In genomic region chr17:68910256-68910705, GRCh38 we compare ENCODE assay signal across 10 cellular contexts. TPM values are rescaled to one million over a fixed set of nuclear protein-coding genes. Genes with fewer than 3 reads are reported as not detected.
DNase-seq lines count a peak whose midpoint lies in the region; ATAC-seq and TF ChIP-seq lines count a peak whose summit lies in the region.
"Had no signal": no experiment of that assay in that cellular context is flagged by ENCODE, and none has a peak within 500 bp of the region (broad histone marks: within the 10 kb centered on the region; RNA-seq: fewer than 3 reads in every experiment).

No MANE protein-coding gene starts in this region.

- no peak for TF ChIP-seq POLR2A in HCT116 (IDR thresholded peaks at IDR 0.05; ENCODE audit: borderline replicate concordance, extremely low read depth, insufficient read depth, insufficient read length)

- H3K36me3 ChIP-seq in HCT116 (ENCODE audit: control insufficient read depth in 1 of 2, insufficient read depth in 2 of 2, low read length in 2 of 2) (no peaks in the 10 kb centered on the region), heart right ventricle (peaks cover 0 to 87% (median 13%) of the 10 kb centered on the region in 9 donors), trophoblast cell (ENCODE audit: control insufficient read depth in 1 of 2, insufficient read depth in 2 of 2, low read length in 2 of 2) (no peaks in the 10 kb centered on the region)

- peaks cover 30% of the 10 kb centered on the region for H3K9me3 Mint-ChIP-seq in osteocyte (ENCODE audit: unreplicated experiment)
- H3K9me3 Mint-ChIP-seq: activated B cell treated with CpG ODN at 0.5 μM for 24 hours had no signal

- TF ChIP-seq RAD21 in HCT116 (IDR thresholded peaks at IDR 0.05; ENCODE audit: low read depth): 0 out of 2 replicates have a peak, but pooled peaks have one; percentile 12

- RAD21 ChIA-PET in HCT116 (lab: Charles Lee; ENCODE audit: low non-redundant PET in 1 of 2, low total read pairs in 2 of 2, uncharacterized antibody in 2 of 2, unreplicated experiment in 2 of 2): no interaction called here

- no peak overlapping the region for H2BK12ac ChIP-seq in trophoblast cell (ENCODE audit: low read length)

- H3K4me2 ChIP-seq in HCT116 (ENCODE audit: low read length): no peak overlapping the region
- H3K4me2 ChIP-seq in trophoblast cell (ENCODE audit: low read length): no peak overlapping the region

- no peaks in the 10 kb centered on the region for H4K20me1 ChIP-seq in HCT116 (ENCODE audit: insufficient read depth)

- H3K9ac ChIP-seq in HCT116 (ENCODE audit: low read length) (no peak overlapping the region), trophoblast cell (ENCODE audit: low read length) (no peak overlapping the region)

- H3K4me3 ChIP-seq in HCT116 (replicated peaks in 1 of 2; ENCODE audit: low read depth in 1 of 2, low read length in 2 of 2) (no peak overlapping the region), heart right ventricle (no peak overlapping the region), trophoblast cell (ENCODE audit: low read depth, low read length) (no peak overlapping the region)

- H4K8ac ChIP-seq in trophoblast cell (ENCODE audit: low read depth, low read length): no peak overlapping the region

- WGBS in heart right ventricle, 2 donors: 34 to 36% methylated on average over 5 of the region's 5 CpGs
- no CpG with 5 or more reads among the region's 5 CpGs for WGBS in trophoblast cell (ENCODE audit: extremely low coverage, insufficient coverage, insufficient read length)

- no peak overlapping the region for H2AK5ac ChIP-seq in trophoblast cell (ENCODE audit: low read length)

- H3K36me3 Mint-ChIP-seq in osteocyte (ENCODE audit: unreplicated experiment): peaks cover 36% of the 10 kb centered on the region

- no peaks in the 10 kb centered on the region for H3K79me1 ChIP-seq in trophoblast cell (ENCODE audit: low read length)

- no peak overlapping the region for H4K12ac ChIP-seq in trophoblast cell (ENCODE audit: low read depth, low read length)

- H3K4ac ChIP-seq in trophoblast cell (ENCODE audit: low read depth, low read length): no peak overlapping the region

- H2BK120ac ChIP-seq in trophoblast cell (ENCODE audit: insufficient read depth, low read length, poor library complexity): no peak overlapping the region

- CTCF ChIA-PET in HCT116 (lab: Charles Lee): interaction anchor here (3.2 to 4.4 kb wide), 2 partner anchors 134 to 138 kb away, joined by 21 to 38 read pairs; no protein-coding TSS in a partner anchor

- H3K27ac ChIP-seq in HCT116 (ENCODE audit: low read depth, low read length) (no peak overlapping the region), angular gyrus (ENCODE audit: low read depth, low read length) (peak overlapping the region; percentile 92), heart right ventricle (peak overlapping the region in 8 of 10 donors; percentile 7 to 82 (median 58)), trophoblast cell (ENCODE audit: low read depth, low read length) (no peak overlapping the region)

- peaks cover 6 to 25% of the 10 kb centered on the region in 2 experiments; a peak in 3 of 4 replicates for H3K4me1 ChIP-seq in HCT116 (ENCODE audit: control insufficient read depth in 1 of 2, insufficient read depth in 2 of 2, low read length in 2 of 2)
- H3K4me1 ChIP-seq in heart right ventricle: peaks cover 0 to 33% (median 12%) of the 10 kb centered on the region in 9 donors
- H3K4me1 ChIP-seq in trophoblast cell (ENCODE audit: control insufficient read depth in 1 of 2, insufficient read depth in 2 of 2, low read length in 2 of 2): no peaks in the 10 kb centered on the region

- ATAC-seq in HCT116 (no peak; the same call in 1 of the 2 replicates), heart right ventricle (peak; percentile 11 to 72 (median 57)), GM21619 (IDR thresholded peaks at IDR 0.05; ENCODE audit: unreplicated experiment) (no peak)
- ATAC-seq in activated CD4-positive, CD25-positive, alpha-beta regulatory T cell treated with anti-CD3 and anti-CD28 coated beads, Interleukin-2, amount 50 U/mL, for 24 hours: no peak

- DNase-seq in HCT116 (ENCODE audit: low read depth, low spot score) (no peak), heart right ventricle (peak in 1 of 2 donors; percentile 20), osteocyte (ENCODE audit: extremely low spot score, unreplicated experiment) (peak; percentile 63), OCI-M2 (lab: John Stamatoyannopoulos, UW; ENCODE audit: unreplicated experiment) (no peak), trophoblast cell (no peak)
- DNase-seq: activated B cell treated with CpG ODN at 0.5 μM for 24 hours had no signal

- intact Hi-C loops in HCT116 (cut with micrococcal nuclease) (no loop called here), heart right ventricle (cut with DNase I) (loop anchor here in 2 of 10 donors (5.0 kb wide), 2 partner anchors 118 to 133 kb away; no protein-coding TSS in a partner anchor)

- H3K18ac ChIP-seq in trophoblast cell (ENCODE audit: low read length): no peak overlapping the region

- POLR2A ChIA-PET in HCT116 (lab: Charles Lee): no interaction called here

- H3K9me3 ChIP-seq in HCT116 (ENCODE audit: control insufficient read depth in 1 of 2, insufficient read depth in 1 of 2, low read depth in 1 of 2, low read length in 2 of 2) (no peaks in the 10 kb centered on the region), heart right ventricle (peaks cover 0 to 20% (median 4%) of the 10 kb centered on the region in 11 donors), trophoblast cell (ENCODE audit: insufficient read depth, low read depth, low read length) (no peaks in the 10 kb centered on the region)

- H3K79me2 ChIP-seq in HCT116 (ENCODE audit: insufficient read depth, low read length): no peaks in the 10 kb centered on the region
- no peaks in the 10 kb centered on the region for H3K79me2 ChIP-seq in trophoblast cell (ENCODE audit: control insufficient read depth, insufficient read depth, low read length, poor library complexity)

- H2BK5ac ChIP-seq in trophoblast cell (ENCODE audit: low read depth, low read length, poor library complexity): no peak overlapping the region

- H3K27me3 ChIP-seq in HCT116 (ENCODE audit: insufficient read depth, low read length) (no peaks in the 10 kb centered on the region), heart right ventricle (no peaks in the 10 kb centered on the region), trophoblast cell (ENCODE audit: insufficient read depth, low read length) (no peaks in the 10 kb centered on the region)

- H2AFZ ChIP-seq in HCT116 (ENCODE audit: low read depth, low read length, poor library complexity, severe bottlenecking) (peak overlapping the region; percentile 96), trophoblast cell (ENCODE audit: insufficient read depth, low read length, poor library complexity) (no peak overlapping the region)

- H3K23ac ChIP-seq in trophoblast cell (ENCODE audit: low read length): no peak overlapping the region

- no peak overlapping the region for H3K4me3 Mint-ChIP-seq in osteocyte (ENCODE audit: unreplicated experiment)
- H3K4me3 Mint-ChIP-seq: activated B cell treated with CpG ODN at 0.5 μM for 24 hours had no signal

- no peak overlapping the region for H4K91ac ChIP-seq in trophoblast cell (ENCODE audit: low read depth, low read length)

- peaks cover 36% of the 10 kb centered on the region for H3K4me1 Mint-ChIP-seq in osteocyte (ENCODE audit: unreplicated experiment)

- no TSS peak for BruUV-seq in HCT116 (replicated peaks; lab: Mats Ljungman, UMichigan)

- no peaks in the 10 kb centered on the region for H3K9me2 ChIP-seq in HCT116 (ENCODE audit: insufficient read depth)

- H3K27ac Mint-ChIP-seq in osteocyte (ENCODE audit: unreplicated experiment): peak overlapping the region; percentile 94
- H3K27ac Mint-ChIP-seq: activated B cell treated with CpG ODN at 0.5 μM for 24 hours had no signal

- TF ChIP-seq CTCF in HCT116 (IDR thresholded peaks at IDR 0.05 in 2 of 3, conservative IDR thresholded peaks at IDR 0.05 in 1 of 3; ENCODE audit: borderline replicate concordance in 1 of 3, insufficient read depth in 1 of 3, low read depth in 2 of 3, low read length in 2 of 3) (no peak), heart right ventricle (IDR thresholded peaks at IDR 0.05) (no peak), osteocyte (IDR thresholded peaks at IDR 0.05) (peak; percentile 37)

- H3K14ac ChIP-seq in trophoblast cell (ENCODE audit: low read length): no peak overlapping the region

- no peaks in the 10 kb centered on the region for H3K27me3 Mint-ChIP-seq in osteocyte (ENCODE audit: unreplicated experiment)

TF ChIP-seq in HCT116, 20 proteins besides CTCF, POLR2A, EP300 and RAD21 (continues in another document):
- TF ChIP-seq SRF (IDR thresholded peaks at IDR 0.05; ENCODE audit: low read depth) (no peak), ATF3 (IDR thresholded peaks at IDR 0.05) (no peak), CBX3 (IDR thresholded peaks at IDR 0.05; ENCODE audit: low read depth) (no peak), JUND (IDR thresholded peaks at IDR 0.05) (no peak), CEBPB (IDR thresholded peaks at IDR 0.05; ENCODE audit: low read depth) (no peak)

RNA-seq across cellular contexts. Expression of gene ABCA8, which starts 44.9 kb away (rescaled TPM):
- total RNA-seq in HCT116 (2021; ENCODE audit: unreplicated experiment) (0.44 TPM), heart right ventricle (10 to 100 TPM; 21.5 to 93.0 (median 35.7) TPM), osteocyte (34.1 and 37.0 TPM in 2 replicates)
- 0.01 TPM in 1 of 2 replicates, not detected in the other for polyA plus RNA-seq in HCT116 (2012)
- polyA plus RNA-seq in heart right ventricle: 10 to 100 TPM; 10.1 to 46.6 TPM
- under 0.01 TPM in 1 of 2 replicates, not detected in the other for polyA plus RNA-seq in trophoblast cell (2013)
- total RNA-seq: activated B cell treated with CpG ODN at 0.5 μM for 24 hours, lung microvascular endothelial cell had no signal

Comparison
In these comparisons a context has a peak if more than half of its experiments do, and no peak if none do; other contexts are left out.
1. ATAC-seq: peak in heart right ventricle (8 of 8); none in HCT116 (single experiment), activated CD4-positive, CD25-positive, alpha-beta regulatory T cell treated with anti-CD3 and anti-CD28 coated beads, Interleukin-2, amount 50 U/mL, for 24 hours (0 of 2) and GM21619 (single experiment).
2. H3K27ac ChIP-seq: peak in angular gyrus (single experiment) and heart right ventricle (8 of 10); none in HCT116 (single experiment) and trophoblast cell (single experiment).
3. RNA of gene ABCA8, which starts 44.9 kb away (total RNA-seq): 21.5 to 93.0 TPM in heart right ventricle and 34.1 to 37.0 TPM in osteocyte; 0.44 TPM in HCT116 (single experiment); every median in the first group is over 10 times any median in the second.